ENCODE assay signal across 20 cellular contexts in genomic region chr17:78793968-78794367, GRCh38. TPM values are rescaled to one million over a fixed set of nuclear protein-coding genes. Genes with fewer than 3 reads are reported as not detected.
DNase-seq lines count a peak whose midpoint lies in the region; ATAC-seq and TF ChIP-seq lines count a peak whose summit lies in the region.
"Had no signal": no experiment of that assay in that cellular context is flagged by ENCODE, and none has a peak within 500 bp of the region (broad histone marks: within the 10 kb centered on the region; RNA-seq: fewer than 3 reads in every experiment).

No MANE protein-coding gene starts in this region.

- H3K27me3 ChIP-seq in cardiac muscle cell = no peaks in the 10 kb centered on the region
- H3K27me3 ChIP-seq in right atrium auricular region = no peaks in the 10 kb centered on the region
- H3K27me3 ChIP-seq in lower lobe of right lung (ENCODE audit: low read depth) = no peaks in the 10 kb centered on the region
- H3K27me3 ChIP-seq: transverse colon had no signal

- ATAC-seq in lower lobe of right lung (no peak), GM18498 (IDR thresholded peaks at IDR 0.05; ENCODE audit: unreplicated experiment) (no peak), HG02981 (IDR thresholded peaks at IDR 0.05; ENCODE audit: unreplicated experiment) (no peak)

- H3K9me3 ChIP-seq in cardiac muscle cell (ENCODE audit: low read depth) (no peaks in the 10 kb centered on the region), right atrium auricular region (no peaks in the 10 kb centered on the region), lower lobe of right lung (no peaks in the 10 kb centered on the region)
- H3K9me3 ChIP-seq: transverse colon had no signal

- no peak for DNase-seq in cardiac muscle cell (ENCODE audit: low read depth in 1 of 2, low spot score in 1 of 2)
- DNase-seq in right atrium auricular region (ENCODE audit: low spot score) = no peak
- DNase-seq in activated CD4-positive, alpha-beta memory T cell treated with anti-CD3 and anti-CD28 coated beads, Interleukin-2, amount 10 ng/mL, durations not matched to agents 7 days and 5 days = no peak
- peak; percentile 11 for DNase-seq in lower lobe of right lung
- DNase-seq in type B pancreatic cell (ENCODE audit: extremely low spot score, unreplicated experiment) = no peak
- no peak for DNase-seq in NCI-H226
- DNase-seq: cortex of kidney, foreskin fibroblast, HCEC 1CT, hippocampal formation, KG1, NCI-H1048, NCI-H2081, NCI-H524, SIG-M5, T-helper 2 cell, transverse colon, WERI-Rb-1 had no signal

- H3K27ac ChIP-seq in cardiac muscle cell (peak overlapping the region; percentile 51), right atrium auricular region (peak overlapping the region in 1 of 2 donors; percentile 20), lower lobe of right lung (no peak overlapping the region)
- H3K27ac ChIP-seq: transverse colon had no signal

- no peaks in the 10 kb centered on the region for H3K9me3 Mint-ChIP-seq in activated CD4-positive, alpha-beta memory T cell treated with anti-CD3 and anti-CD28 coated beads, Interleukin-2, amount 10 ng/mL, durations not matched to agents 7 days and 5 days
- H3K9me3 Mint-ChIP-seq in type B pancreatic cell = no peaks in the 10 kb centered on the region

- H3K36me3 Mint-ChIP-seq in activated CD4-positive, alpha-beta memory T cell treated with anti-CD3 and anti-CD28 coated beads, Interleukin-2, amount 10 ng/mL, durations not matched to agents 7 days and 5 days (ENCODE audit: low read depth) = peaks cover 68% of the 10 kb centered on the region
- peaks cover 42% of the 10 kb centered on the region for H3K36me3 Mint-ChIP-seq in type B pancreatic cell

- peaks cover 10% of the 10 kb centered on the region for H3K36me3 ChIP-seq in cardiac muscle cell
- peaks cover 34% of the 10 kb centered on the region for H3K36me3 ChIP-seq in right atrium auricular region
- peaks cover 58% of the 10 kb centered on the region for H3K36me3 ChIP-seq in lower lobe of right lung

- H3K4me3 ChIP-seq in cardiac muscle cell (no peak overlapping the region), right atrium auricular region (no peak overlapping the region), lower lobe of right lung (no peak overlapping the region)
- H3K4me3 ChIP-seq: transverse colon had no signal

- H3K27ac Mint-ChIP-seq in activated CD4-positive, alpha-beta memory T cell treated with anti-CD3 and anti-CD28 coated beads, Interleukin-2, amount 10 ng/mL, durations not matched to agents 7 days and 5 days = peak overlapping the region; percentile 13
- H3K27ac Mint-ChIP-seq in type B pancreatic cell = no peak overlapping the region

- CTCF ChIA-PET in activated CD4-positive, alpha-beta memory T cell treated with anti-CD3 and anti-CD28 coated beads, Interleukin-2, amount 10 ng/mL, durations not matched to agents 7 days and 5 days (lab: Charles Lee) = no interaction called here

- intact Hi-C loops in lower lobe of right lung (cut with DNase I) = no loop called here

- no peak overlapping the region for H3K4me3 Mint-ChIP-seq in activated CD4-positive, alpha-beta memory T cell treated with anti-CD3 and anti-CD28 coated beads, Interleukin-2, amount 10 ng/mL, durations not matched to agents 7 days and 5 days
- peak overlapping the region; percentile 14 for H3K4me3 Mint-ChIP-seq in type B pancreatic cell

- no peaks in the 10 kb centered on the region for H3K27me3 Mint-ChIP-seq in activated CD4-positive, alpha-beta memory T cell treated with anti-CD3 and anti-CD28 coated beads, Interleukin-2, amount 10 ng/mL, durations not matched to agents 7 days and 5 days
- H3K27me3 Mint-ChIP-seq in type B pancreatic cell = no peaks in the 10 kb centered on the region

- H3K4me1 ChIP-seq in cardiac muscle cell (ENCODE audit: low read depth) (peaks cover 6% of the 10 kb centered on the region), right atrium auricular region (peaks cover 0 to 42% of the 10 kb centered on the region in 2 donors), lower lobe of right lung (peaks cover 51% of the 10 kb centered on the region)

- POLR2A ChIA-PET in activated CD4-positive, alpha-beta memory T cell treated with anti-CD3 and anti-CD28 coated beads, Interleukin-2, amount 10 ng/mL, durations not matched to agents 7 days and 5 days (lab: Charles Lee) = interaction anchor here (1.0 to 2.0 kb wide), 3 partner anchors 9 to 35 kb away, joined by 3 to 5 read pairs (median 3); no protein-coding TSS in a partner anchor

- no peak for TF ChIP-seq CTCF in cardiac muscle cell (IDR thresholded peaks at IDR 0.05; ENCODE audit: low read depth, low read length)
- TF ChIP-seq CTCF in right atrium auricular region (IDR thresholded peaks at IDR 0.05) = no peak
- TF ChIP-seq CTCF in lower lobe of right lung (IDR thresholded peaks at IDR 0.05) = no peak
- TF ChIP-seq CTCF in type B pancreatic cell (conservative IDR thresholded peaks at IDR 0.05) = no peak

- peaks cover 68% of the 10 kb centered on the region for H3K4me1 Mint-ChIP-seq in activated CD4-positive, alpha-beta memory T cell treated with anti-CD3 and anti-CD28 coated beads, Interleukin-2, amount 10 ng/mL, durations not matched to agents 7 days and 5 days
- H3K4me1 Mint-ChIP-seq in type B pancreatic cell (ENCODE audit: unreplicated experiment) = peaks cover 25% of the 10 kb centered on the region

RNA-seq across cellular contexts. Expression of gene CYTH1, which starts 11.9 kb away (rescaled TPM):
- total RNA-seq in cardiac muscle cell (25.2 and 39.6 TPM in 2 replicates), right atrium auricular region (10 to 100 TPM; 23.8 to 31.0 TPM), lower lobe of right lung (110 TPM), type B pancreatic cell (ENCODE audit: low replicate concordance) (18.8 and 30.3 TPM in 2 replicates)
- 21.9 and 36.4 TPM in 2 replicates for polyA plus RNA-seq in cardiac muscle cell
- total RNA-seq in activated CD4-positive, alpha-beta memory T cell treated with anti-CD3 and anti-CD28 coated beads, Interleukin-2, amount 10 ng/mL, durations not matched to agents 7 days and 5 days = 100 to 1,000 TPM; 288 to 309 TPM

RNA-seq across cellular contexts. Expression of gene USP36, which starts 46.6 kb away (rescaled TPM):
- total RNA-seq in cardiac muscle cell = 18.9 and 27.8 TPM in 2 replicates
- 27.1 and 35.4 TPM in 2 replicates for polyA plus RNA-seq in cardiac muscle cell
- total RNA-seq in right atrium auricular region = 10 to 100 TPM; 15.4 to 18.1 TPM
- 10 to 100 TPM; 95.4 to 96.8 TPM for total RNA-seq in activated CD4-positive, alpha-beta memory T cell treated with anti-CD3 and anti-CD28 coated beads, Interleukin-2, amount 10 ng/mL, durations not matched to agents 7 days and 5 days
- 58.6 TPM for total RNA-seq in lower lobe of right lung
- 53.4 and 58.6 TPM in 2 replicates for total RNA-seq in type B pancreatic cell (ENCODE audit: low replicate concordance)
